In genomic region chr5:30749971-30750370, GRCh38 we compare ENCODE assay signal across 15 cellular contexts.
"Had no signal": no experiment of that assay in that cellular context is flagged by ENCODE, and none has a peak within 500 bp of the region (broad histone marks: within the 10 kb centered on the region; RNA-seq: fewer than 3 reads in every experiment).

No MANE protein-coding gene starts in this region.

- H3K27me3 ChIP-seq: left lung, suprapubic skin, upper lobe of left lung had no signal

- H3K4me1 ChIP-seq: left lung, psoas muscle, suprapubic skin, upper lobe of left lung had no signal

- H3K4me3 ChIP-seq: left lung, psoas muscle, suprapubic skin, upper lobe of left lung had no signal

- DNase-seq: activated CD4-positive, alpha-beta T cell treated with anti-CD3 and anti-CD28 coated beads for 4 hours; activated CD8-positive, alpha-beta memory T cell treated with anti-CD3 and anti-CD28 coated beads, Interleukin-2, amount 50 U/mL, for 4 hours; activated CD8-positive, alpha-beta T cell treated with anti-CD3 and anti-CD28 coated beads for 36 hours; activated naive CD8-positive, alpha-beta T cell treated with anti-CD3 and anti-CD28 coated beads, Interleukin-2, amount 10 ng/mL, durations not matched to agents 7 days and 5 days; dermis blood vessel endothelial cell; glutamatergic neuron; immature natural killer cell; left lung; psoas muscle; stimulated activated CD4-positive, alpha-beta T cell treated with anti-CD3 and anti-CD28 coated beads, Interleukin-4, amount 100 ng/mL, for 1 hour; stimulated activated CD8-positive, alpha-beta memory T cell treated with anti-CD3 and anti-CD28 coated beads, Interleukin-4, amount 100 ng/mL, for 48 hours; stimulated activated naive CD8-positive, alpha-beta T cell treated with anti-CD3 and anti-CD28 coated beads, Interleukin-15, Interleukin-2, amounts not matched to agents 100 U/mL and 50 U/mL, for 24 hours; T-cell; upper lobe of left lung had no signal

- H3K36me3 ChIP-seq: left lung, suprapubic skin, upper lobe of left lung had no signal

- H3K9me3 ChIP-seq: psoas muscle, upper lobe of left lung had no signal

- H3K27ac ChIP-seq: left lung, psoas muscle, suprapubic skin, upper lobe of left lung had no signal
